Comparison of ENCODE assay signal across 28 cellular contexts in genomic region chr15:70664494-70664893, GRCh38.
"Had no signal": no experiment of that assay in that cellular context is flagged by ENCODE, and none has a peak within 500 bp of the region (broad histone marks: within the 10 kb centered on the region; RNA-seq: fewer than 3 reads in every experiment).

No MANE protein-coding gene starts in this region.

- DNase-seq: dermis blood vessel endothelial cell; effector memory CD4-positive, alpha-beta T cell; foreskin keratinocyte; hypothalamus; immature natural killer cell; islet precursor cell; kidney glomerular epithelial cell; mesenchymal stem cell; mucosa of descending colon; naive B cell; pancreas; retina; right lobe of liver; small intestine; stimulated activated CD4-positive, alpha-beta T cell treated with anti-CD3 and anti-CD28 coated beads, Interleukin-15, amount 100 ng/mL, for 24 hours; stimulated activated CD4-positive, alpha-beta T cell treated with anti-CD3 and anti-CD28 coated beads, Interleukin-2, amount 100 ng/mL, for 48 hours; stimulated activated naive B cell treated with anti-CD40 and anti-IgM and Interleukin-4, amounts not matched to agents 10 μg/mL and 1 μg/mL and 100 μg/mL, for 72 hours; upper lobe of left lung had no signal

- H3K4me1 ChIP-seq: esophagus muscularis mucosa, foreskin keratinocyte, pancreas, right lobe of liver had no signal

- H3K4me3 Mint-ChIP-seq: immature natural killer cell; mesothelial cell of epicardium; naive B cell; natural killer cell treated with Interleukin-12 subunit alpha and Interleukin-12 subunit beta and Interleukin-15 and Interleukin-18, amount 100 ng/mL, for 72 hours; neural crest cell; stimulated activated naive B cell treated with anti-CD40 and anti-IgM and Interleukin-4, amounts not matched to agents 10 μg/mL and 1 μg/mL and 100 μg/mL, for 72 hours; stimulated activated naive CD8-positive, alpha-beta T cell treated with anti-CD3 and anti-CD28 coated beads, Interleukin-15, Interleukin-2, amounts not matched to agents 100 ng/mL and 50 ng/mL, for 24 hours had no signal

- ATAC-seq: foreskin keratinocyte; gastroesophageal sphincter; mucosa of descending colon; natural killer cell treated with Interleukin-12 subunit alpha and Interleukin-12 subunit beta and Interleukin-15 and Interleukin-18, amount 100 ng/mL, for 72 hours; pancreas; right lobe of liver; stimulated activated naive B cell treated with anti-CD40 and anti-IgM and Interleukin-4, amounts not matched to agents 10 μg/mL and 1 μg/mL and 100 μg/mL, for 72 hours had no signal

- H3K36me3 ChIP-seq: neutrophil had no signal

- H3K27me3 ChIP-seq: esophagus muscularis mucosa, foreskin keratinocyte, gastroesophageal sphincter, neutrophil, pancreas, right lobe of liver, tibial nerve, upper lobe of left lung had no signal

- H3K27me3 Mint-ChIP-seq: naive B cell; natural killer cell treated with Interleukin-12 subunit alpha and Interleukin-12 subunit beta and Interleukin-15 and Interleukin-18, amount 100 ng/mL, for 72 hours; stimulated activated naive B cell treated with anti-CD40 and anti-IgM and Interleukin-4, amounts not matched to agents 10 μg/mL and 1 μg/mL and 100 μg/mL, for 72 hours; stimulated activated naive CD8-positive, alpha-beta T cell treated with anti-CD3 and anti-CD28 coated beads, Interleukin-15, Interleukin-2, amounts not matched to agents 100 ng/mL and 50 ng/mL, for 24 hours had no signal

- H3K27ac ChIP-seq: coronary artery, esophagus muscularis mucosa, foreskin keratinocyte, gastroesophageal sphincter, neutrophil, pancreas, right lobe of liver, thoracic aorta, tibial nerve had no signal

- H3K9me3 Mint-ChIP-seq: mesothelial cell of epicardium; natural killer cell treated with Interleukin-12 subunit alpha and Interleukin-12 subunit beta and Interleukin-15 and Interleukin-18, amount 100 ng/mL, for 72 hours; neural crest cell; stimulated activated naive B cell treated with anti-CD40 and anti-IgM and Interleukin-4, amounts not matched to agents 10 μg/mL and 1 μg/mL and 100 μg/mL, for 72 hours; stimulated activated naive CD8-positive, alpha-beta T cell treated with anti-CD3 and anti-CD28 coated beads, Interleukin-15, Interleukin-2, amounts not matched to agents 100 ng/mL and 50 ng/mL, for 24 hours had no signal

- H3K9me3 ChIP-seq: esophagus muscularis mucosa, gastroesophageal sphincter, mucosa of descending colon, neutrophil, pancreas, right lobe of liver, thoracic aorta, tibial nerve, upper lobe of left lung had no signal

- H3K27ac Mint-ChIP-seq: immature natural killer cell; mesothelial cell of epicardium; naive B cell; natural killer cell treated with Interleukin-12 subunit alpha and Interleukin-12 subunit beta and Interleukin-15 and Interleukin-18, amount 100 ng/mL, for 72 hours; stimulated activated naive B cell treated with anti-CD40 and anti-IgM and Interleukin-4, amounts not matched to agents 10 μg/mL and 1 μg/mL and 100 μg/mL, for 72 hours; stimulated activated naive CD8-positive, alpha-beta T cell treated with anti-CD3 and anti-CD28 coated beads, Interleukin-15, Interleukin-2, amounts not matched to agents 100 ng/mL and 50 ng/mL, for 24 hours had no signal

- H3K36me3 Mint-ChIP-seq: natural killer cell treated with Interleukin-12 subunit alpha and Interleukin-12 subunit beta and Interleukin-15 and Interleukin-18, amount 100 ng/mL, for 72 hours had no signal

- H3K4me3 ChIP-seq: coronary artery, esophagus muscularis mucosa, gastroesophageal sphincter, mucosa of descending colon, pancreas, right lobe of liver, thoracic aorta, tibial nerve, upper lobe of left lung had no signal

- H3K4me1 Mint-ChIP-seq: mesothelial cell of epicardium, naive B cell, neural crest cell had no signal
